Comparison of ENCODE assay signal across 22 cellular contexts in genomic region chr21:45134677-45135076, GRCh38.
"Had no signal": no experiment of that assay in that cellular context is flagged by ENCODE, and none has a peak within 500 bp of the region (broad histone marks: within the 10 kb centered on the region; RNA-seq: fewer than 3 reads in every experiment).

No MANE protein-coding gene starts in this region.

- H3K4me3 Mint-ChIP-seq: activated B cell treated with CpG ODN at 0.5 μM for 24 hours; activated CD4-positive, alpha-beta T cell treated with anti-CD3 and anti-CD28 coated beads for 36 hours; activated naive CD8-positive, alpha-beta T cell treated with anti-CD3 and anti-CD28 coated beads for 36 hours; activated T-cell treated with anti-CD3 and anti-CD28 coated beads, Interleukin-2, amount 50 U/mL, for 24 hours; immature natural killer cell; natural killer cell had no signal

- H3K9me3 Mint-ChIP-seq: activated B cell treated with CpG ODN at 0.5 μM for 24 hours; activated naive CD8-positive, alpha-beta T cell treated with anti-CD3 and anti-CD28 coated beads for 36 hours; activated T-cell treated with anti-CD3 and anti-CD28 coated beads, Interleukin-2, amount 50 U/mL, for 24 hours; immature natural killer cell; natural killer cell had no signal

- H3K36me3 Mint-ChIP-seq: immature natural killer cell, natural killer cell had no signal

- H3K27me3 ChIP-seq: ovary, right lobe of liver, tibial nerve had no signal

- H3K4me3 ChIP-seq: lung, ovary, right lobe of liver, tibial nerve had no signal

- DNase-seq: activated B cell treated with CpG ODN at 0.5 μM for 24 hours; activated CD4-positive, alpha-beta T cell treated with anti-CD3 and anti-CD28 coated beads for 36 hours; activated CD4-positive, alpha-beta T cell treated with anti-CD3 and anti-CD28 coated beads, Interleukin-2, amount 50 U/mL, for 4 hours; activated CD8-positive, alpha-beta memory T cell treated with anti-CD3 and anti-CD28 coated beads for 24 hours; activated CD8-positive, alpha-beta memory T cell treated with anti-CD3 and anti-CD28 coated beads, Interleukin-2, amount 50 U/mL, for 4 hours; activated naive CD4-positive, alpha-beta T cell treated with Interleukin-2 at 50 U/mL for 16 hours; activated naive CD8-positive, alpha-beta T cell treated with anti-CD3 and anti-CD28 coated beads for 36 hours; amniotic stem cell; cortex of kidney; immature natural killer cell; natural killer cell; ovary; right lobe of liver; stimulated activated CD4-positive, alpha-beta T cell treated with anti-CD3 and anti-CD28 coated beads, Interleukin-2, amount 100 ng/mL, for 48 hours; stimulated activated naive CD8-positive, alpha-beta T cell treated with anti-CD3 and anti-CD28 coated beads, Interleukin-15, Interleukin-2, amounts not matched to agents 100 U/mL and 50 U/mL, for 24 hours; substantia nigra; T-helper 1 cell; T-helper 9 cell had no signal

- H3K4me1 ChIP-seq: right lobe of liver had no signal

- H3K27ac Mint-ChIP-seq: activated B cell treated with CpG ODN at 0.5 μM for 24 hours; activated CD4-positive, alpha-beta T cell treated with anti-CD3 and anti-CD28 coated beads for 36 hours; activated naive CD8-positive, alpha-beta T cell treated with anti-CD3 and anti-CD28 coated beads for 36 hours; activated T-cell treated with anti-CD3 and anti-CD28 coated beads, Interleukin-2, amount 50 U/mL, for 24 hours; immature natural killer cell; natural killer cell had no signal

- H3K36me3 ChIP-seq: ovary, right lobe of liver had no signal

- H3K27me3 Mint-ChIP-seq: activated B cell treated with CpG ODN at 0.5 μM for 24 hours; activated CD4-positive, alpha-beta T cell treated with anti-CD3 and anti-CD28 coated beads for 36 hours; activated naive CD8-positive, alpha-beta T cell treated with anti-CD3 and anti-CD28 coated beads for 36 hours; activated T-cell treated with anti-CD3 and anti-CD28 coated beads, Interleukin-2, amount 50 U/mL, for 24 hours had no signal

- H3K9me3 ChIP-seq: ovary, right lobe of liver, tibial nerve had no signal

- H3K27ac ChIP-seq: epithelial cell of prostate, ovary, right lobe of liver had no signal
